Comparison of ENCODE assay signal across 4 cellular contexts in the genomic region with DNA sequence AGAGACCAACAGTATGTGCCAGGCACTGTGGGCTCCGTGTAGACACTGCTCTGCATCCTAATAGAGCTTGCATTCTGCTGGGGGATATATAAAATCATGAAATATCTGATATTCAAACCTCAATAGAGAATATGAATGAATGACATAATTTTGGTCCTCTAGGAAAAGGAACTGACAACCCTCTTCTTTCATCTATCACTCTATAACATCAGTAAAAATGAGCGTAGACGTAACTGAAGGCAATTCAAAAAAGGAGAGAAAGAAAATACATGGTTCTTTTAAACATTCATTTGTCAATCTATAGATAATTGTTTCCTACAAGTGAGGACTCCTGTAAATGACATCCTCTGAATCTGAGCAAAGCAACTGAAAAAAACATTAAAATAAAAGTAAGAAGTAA.
"Had no signal": no experiment of that assay in that cellular context is flagged by ENCODE, and none has a peak within 500 bp of the region (broad histone marks: within the 10 kb centered on the region; RNA-seq: fewer than 3 reads in every experiment).

No MANE protein-coding gene starts in this region.

- ATAC-seq: HepG2, K562 had no signal

- H3K27ac ChIP-seq: HL-60, KMS-11 had no signal

- H3K4me3 ChIP-seq: K562 had no signal

- H3K9ac ChIP-seq: KMS-11 had no signal

- H3K4me2 ChIP-seq: KMS-11 had no signal
